In the genomic region with DNA sequence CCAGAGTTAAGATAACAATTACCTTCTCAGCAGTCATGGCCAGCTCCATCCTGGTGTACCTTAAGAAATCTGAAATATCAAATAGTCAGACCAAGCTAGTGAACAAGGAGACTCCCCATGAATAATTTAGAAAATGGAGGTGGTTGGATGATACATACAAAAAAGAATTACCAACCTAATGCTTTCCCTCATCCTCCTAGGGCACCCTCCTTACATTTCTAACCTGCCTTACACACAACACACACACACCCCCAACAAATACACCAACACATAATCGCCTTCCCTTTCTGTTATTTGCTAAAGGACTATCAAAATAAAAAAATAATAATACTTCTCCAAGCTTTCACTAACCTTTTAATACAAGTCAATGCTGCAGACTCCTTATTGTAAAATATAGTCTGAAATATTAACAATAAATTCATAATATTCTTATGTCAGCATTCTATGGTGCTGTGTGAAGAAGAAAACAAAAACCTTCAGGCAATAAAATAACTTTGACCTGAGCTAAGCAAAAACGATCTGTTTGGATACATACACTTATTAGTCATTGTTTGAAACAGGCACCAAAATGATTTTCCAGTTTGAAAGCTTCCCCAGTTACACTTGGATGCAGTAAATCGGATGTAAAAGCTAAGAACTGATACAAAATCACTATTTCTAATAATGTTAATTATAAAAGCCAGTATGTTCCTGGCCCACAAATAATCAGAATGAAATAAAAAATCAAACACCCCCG, we compare ENCODE assay signal across 1 cellular context.
A peak's percentile ranks its signal among the peaks of the same experiment; 100 is the strongest.
TF ChIP-seq lines count a peak whose summit lies in the region.

No MANE protein-coding gene starts in this region.

TF ChIP-seq in IMR-90, 13 proteins besides CTCF, POLR2A, EP300 and RAD21:
- TF ChIP-seq MXI1 (IDR thresholded peaks at IDR 0.05; ENCODE audit: borderline replicate concordance, low read depth, low read length) (no peak), MAZ (IDR thresholded peaks at IDR 0.05; ENCODE audit: borderline replicate concordance, low read depth, low read length) (no peak), MAFK (IDR thresholded peaks at IDR 0.05; ENCODE audit: low read depth, low read length) (peak; percentile 89)
- TF ChIP-seq, protein P1, sequence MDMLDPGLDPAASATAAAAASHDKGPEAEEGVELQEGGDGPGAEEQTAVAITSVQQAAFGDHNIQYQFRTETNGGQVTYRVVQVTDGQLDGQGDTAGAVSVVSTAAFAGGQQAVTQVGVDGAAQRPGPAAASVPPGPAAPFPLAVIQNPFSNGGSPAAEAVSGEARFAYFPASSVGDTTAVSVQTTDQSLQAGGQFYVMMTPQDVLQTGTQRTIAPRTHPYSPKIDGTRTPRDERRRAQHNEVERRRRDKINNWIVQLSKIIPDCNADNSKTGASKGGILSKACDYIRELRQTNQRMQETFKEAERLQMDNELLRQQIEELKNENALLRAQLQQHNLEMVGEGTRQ (IDR thresholded peaks at IDR 0.05; ENCODE audit: low read depth, low read length): no peak
